In the genomic region with DNA sequence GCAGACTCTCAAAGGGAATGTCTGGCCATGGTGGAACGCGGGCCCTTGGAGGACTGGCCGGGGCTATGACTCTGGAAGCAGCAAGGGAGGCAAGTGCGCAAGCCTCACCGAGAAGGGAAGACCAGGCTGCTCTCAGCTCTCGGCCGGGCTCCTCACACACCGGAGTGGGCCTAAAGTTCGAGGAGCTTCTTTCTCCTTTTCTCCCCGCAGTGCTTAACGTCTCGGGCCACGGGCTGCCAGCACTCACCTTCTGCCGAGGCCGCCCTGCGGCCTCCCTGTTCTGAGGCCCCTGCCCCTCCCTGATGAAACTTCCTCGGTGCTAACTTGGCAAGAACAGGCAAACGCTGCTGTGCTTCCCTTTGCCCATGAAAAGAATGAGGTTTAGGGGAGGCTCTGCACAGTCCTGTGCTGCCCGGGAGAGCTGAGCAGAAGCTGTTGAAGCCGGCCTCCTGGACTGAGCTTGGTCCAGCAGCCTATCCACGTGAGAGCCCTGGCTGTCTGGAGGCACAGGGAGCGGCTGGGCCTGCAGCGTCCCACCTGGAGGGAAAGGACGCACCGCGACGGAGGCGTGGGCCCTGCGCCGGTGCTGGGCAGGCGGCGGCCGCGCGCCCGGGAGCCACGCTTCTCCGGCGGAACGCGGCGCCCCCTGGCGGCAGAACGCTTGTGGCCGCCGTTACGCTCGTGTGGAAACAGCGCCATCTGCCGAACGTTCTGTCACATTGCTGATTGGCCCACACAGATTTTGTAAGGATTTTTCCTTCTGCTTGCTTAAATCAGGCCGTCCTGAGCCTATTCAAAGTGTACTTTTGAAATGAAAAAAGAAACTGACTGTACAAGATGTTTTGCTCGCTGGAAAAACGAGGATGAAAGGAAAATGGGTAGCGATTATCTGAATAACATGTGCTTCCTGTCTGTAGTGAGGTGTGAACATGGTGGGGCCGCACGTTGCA, we compare ENCODE assay signal across 8 cellular contexts.
DNase-seq lines count a peak whose midpoint lies in the region; ATAC-seq and TF ChIP-seq lines count a peak whose summit lies in the region.

No MANE protein-coding gene starts in this region.

- no peaks in the 10 kb centered on the region for H3K4me1 Mint-ChIP-seq in activated T-cell treated with anti-CD3 and anti-CD28 coated beads, Interleukin-2, amount 50 U/mL, for 72 hours (ENCODE audit: low read depth)
- H3K4me1 Mint-ChIP-seq in nephron progenitor cell, result peaks cover 5% of the 10 kb centered on the region

- H3K9me3 Mint-ChIP-seq in activated T-cell treated with anti-CD3 and anti-CD28 coated beads, Interleukin-2, amount 50 U/mL, for 72 hours, result no peaks in the 10 kb centered on the region
- peaks cover 30% of the 10 kb centered on the region for H3K9me3 Mint-ChIP-seq in nephron progenitor cell

- POLR2A ChIA-PET in PC-3 (lab: Charles Lee; ENCODE audit: unreplicated experiment), result no interaction called here

- H3K36me3 ChIP-seq in PC-3 (ENCODE audit: low read depth, low read length), result no peaks in the 10 kb centered on the region

- peak overlapping the region; percentile 83 for H2AFZ ChIP-seq in PC-3 (ENCODE audit: low read length)

- DNase-seq in DMS 273 (lab: John Stamatoyannopoulos, UW; ENCODE audit: unreplicated experiment), result peak; percentile 84
- DNase-seq in HT-29 (ENCODE audit: low spot score), result peak; percentile 89
- DNase-seq in PC-3, result peak; percentile 89
- peak; percentile 76 to 85 for DNase-seq in activated T-cell treated with anti-CD3 and anti-CD28 coated beads, Interleukin-2, amount 50 U/mL, for 72 hours
- peak; percentile 77 for DNase-seq in fibroblast of peridontal ligament (ENCODE audit: extremely low read depth)
- DNase-seq in nephron progenitor cell, result peak; percentile 89
- peak; percentile 82 for DNase-seq in stimulated activated naive CD8-positive, alpha-beta T cell treated with anti-CD3 and anti-CD28 coated beads, Interleukin-15, Interleukin-2, amounts not matched to agents 100 U/mL and 50 U/mL, for 24 hours

- H3K4me2 ChIP-seq in PC-3 (ENCODE audit: low read length), result peak overlapping the region; percentile 75

- no peak overlapping the region for H3K27ac Mint-ChIP-seq in activated T-cell treated with anti-CD3 and anti-CD28 coated beads, Interleukin-2, amount 50 U/mL, for 72 hours
- no peak overlapping the region for H3K27ac Mint-ChIP-seq in nephron progenitor cell

- no peak overlapping the region; the same call in 1 of the 2 replicates for H3K9ac ChIP-seq in PC-3 (ENCODE audit: low read length)

- no peaks in the 10 kb centered on the region for H3K36me3 Mint-ChIP-seq in activated T-cell treated with anti-CD3 and anti-CD28 coated beads, Interleukin-2, amount 50 U/mL, for 72 hours (ENCODE audit: insufficient read depth in 2 of 2)
- H3K36me3 Mint-ChIP-seq in nephron progenitor cell (ENCODE audit: low read depth), result no peaks in the 10 kb centered on the region

- no peaks in the 10 kb centered on the region for H3F3A ChIP-seq in PC-3 (ENCODE audit: low read length, unreplicated experiment)

- peak overlapping the region; percentile 39; the same call in 1 of the 2 replicates for H3K4me3 ChIP-seq in PC-3 (ENCODE audit: low read length)

- H3K9me2 ChIP-seq in PC-3 (replicated peaks; ENCODE audit: low read length), result no peaks in the 10 kb centered on the region

- no peaks in the 10 kb centered on the region for H3K9me3 ChIP-seq in PC-3 (ENCODE audit: low read length)

- no peaks in the 10 kb centered on the region for H3K79me2 ChIP-seq in PC-3 (ENCODE audit: low read length)

- H3K4me3 Mint-ChIP-seq in activated T-cell treated with anti-CD3 and anti-CD28 coated beads, Interleukin-2, amount 50 U/mL, for 72 hours, result peak overlapping the region; percentile 27 to 44
- H3K4me3 Mint-ChIP-seq in nephron progenitor cell, result no peak overlapping the region

- CTCF ChIA-PET in PC-3 (lab: Charles Lee), result interaction anchor here (0.7 to 1.2 kb wide), 4 partner anchors 10 to 386 kb away, joined by 3 to 9 read pairs (median 4); no protein-coding TSS in a partner anchor

- peaks cover 19% of the 10 kb centered on the region for H3K27me3 Mint-ChIP-seq in activated T-cell treated with anti-CD3 and anti-CD28 coated beads, Interleukin-2, amount 50 U/mL, for 72 hours (ENCODE audit: low read depth)
- H3K27me3 Mint-ChIP-seq in nephron progenitor cell (ENCODE audit: low read depth, poor library complexity), result peaks cover 24% of the 10 kb centered on the region

- peak; percentile 98 for TF ChIP-seq CTCF in PC-3 (conservative IDR thresholded peaks at IDR 0.05; ENCODE audit: low read depth, low read length)
- peak; percentile 99 for TF ChIP-seq CTCF in nephron progenitor cell (IDR thresholded peaks at IDR 0.05)

- no TSS peak for BruUV-seq in PC-3 (replicated peaks; lab: Mats Ljungman, UMichigan)

- H3K27me3 ChIP-seq in PC-3 (ENCODE audit: low read length), result no peaks in the 10 kb centered on the region

- intact Hi-C loops in PC-3 (cut with micrococcal nuclease), result loop anchor here (1.0 to 5.0 kb wide), 6 partner anchors 113 to 863 kb away; no protein-coding TSS in a partner anchor

- no peaks in the 10 kb centered on the region for H4K20me1 ChIP-seq in PC-3 (ENCODE audit: low read length)

- H3K27ac ChIP-seq in PC-3 (ENCODE audit: low read length), result no peak overlapping the region

- H3K4me1 ChIP-seq in PC-3 (ENCODE audit: insufficient read depth, low read length), result peaks cover 5% of the 10 kb centered on the region; the same call in 1 of the 2 replicates

- peak; percentile 90 for ATAC-seq in GM21367 (IDR thresholded peaks at IDR 0.05; ENCODE audit: unreplicated experiment)
- peak; percentile 97 for ATAC-seq in PC-3
- peak; percentile 91 for ATAC-seq in activated T-cell treated with anti-CD3 and anti-CD28 coated beads, Interleukin-2, amount 50 U/mL, for 72 hours (replicated peaks in 1 of 2)
- peak; percentile 84 for ATAC-seq in stimulated activated naive CD8-positive, alpha-beta T cell treated with anti-CD3 and anti-CD28 coated beads, Interleukin-15, Interleukin-2, amounts not matched to agents 100 U/mL and 50 U/mL, for 24 hours
